1 cellular context compared by ENCODE assay signal in the genomic region with DNA sequence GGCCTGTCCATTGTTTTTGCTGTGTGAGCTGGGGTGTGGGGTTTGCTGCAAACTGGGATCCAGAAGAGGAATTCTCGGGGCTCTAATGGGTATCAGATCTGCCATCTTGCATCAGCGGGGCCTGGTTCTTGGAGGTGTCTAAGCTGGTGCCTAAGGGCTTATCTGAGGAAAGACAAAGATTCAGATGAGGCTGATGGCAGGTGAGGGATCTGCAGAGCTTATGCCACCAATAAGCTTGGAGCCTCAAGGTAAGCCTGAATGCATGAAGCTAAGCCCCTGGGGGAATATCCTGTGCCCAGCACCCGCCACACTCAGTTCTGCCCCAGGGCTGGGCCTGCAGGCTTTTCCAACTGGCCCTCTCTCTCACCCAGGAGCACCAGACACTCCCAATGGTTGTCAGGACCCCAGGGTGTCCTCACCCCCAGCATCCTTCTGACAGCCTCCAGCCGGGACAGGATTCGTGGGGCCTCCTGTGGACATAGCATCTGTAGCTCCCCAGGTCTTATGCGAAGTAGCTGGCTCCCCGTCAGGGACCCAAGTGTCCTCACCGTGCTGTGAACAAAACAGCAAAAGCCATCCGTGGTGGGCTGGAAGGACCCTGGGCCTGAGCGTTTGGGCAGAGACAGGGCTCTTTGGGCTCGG.
TF ChIP-seq lines count a peak whose summit lies in the region.

No MANE protein-coding gene starts in this region.

TF ChIP-seq in HepG2, 621 proteins besides CTCF, POLR2A, EP300 and RAD21:
- TF ChIP-seq, protein P1, sequence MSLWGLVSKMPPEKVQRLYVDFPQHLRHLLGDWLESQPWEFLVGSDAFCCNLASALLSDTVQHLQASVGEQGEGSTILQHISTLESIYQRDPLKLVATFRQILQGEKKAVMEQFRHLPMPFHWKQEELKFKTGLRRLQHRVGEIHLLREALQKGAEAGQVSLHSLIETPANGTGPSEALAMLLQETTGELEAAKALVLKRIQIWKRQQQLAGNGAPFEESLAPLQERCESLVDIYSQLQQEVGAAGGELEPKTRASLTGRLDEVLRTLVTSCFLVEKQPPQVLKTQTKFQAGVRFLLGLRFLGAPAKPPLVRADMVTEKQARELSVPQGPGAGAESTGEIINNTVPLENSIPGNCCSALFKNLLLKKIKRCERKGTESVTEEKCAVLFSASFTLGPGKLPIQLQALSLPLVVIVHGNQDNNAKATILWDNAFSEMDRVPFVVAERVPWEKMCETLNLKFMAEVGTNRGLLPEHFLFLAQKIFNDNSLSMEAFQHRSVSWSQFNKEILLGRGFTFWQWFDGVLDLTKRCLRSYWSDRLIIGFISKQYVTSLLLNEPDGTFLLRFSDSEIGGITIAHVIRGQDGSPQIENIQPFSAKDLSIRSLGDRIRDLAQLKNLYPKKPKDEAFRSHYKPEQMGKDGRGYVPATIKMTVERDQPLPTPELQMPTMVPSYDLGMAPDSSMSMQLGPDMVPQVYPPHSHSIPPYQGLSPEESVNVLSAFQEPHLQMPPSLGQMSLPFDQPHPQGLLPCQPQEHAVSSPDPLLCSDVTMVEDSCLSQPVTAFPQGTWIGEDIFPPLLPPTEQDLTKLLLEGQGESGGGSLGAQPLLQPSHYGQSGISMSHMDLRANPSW (CRISPR knock-in tag; IDR thresholded peaks at IDR 0.05; ENCODE audit: borderline replicate concordance) = no peak
- TF ChIP-seq ISX (CRISPR knock-in tag; conservative IDR thresholded peaks at IDR 0.05) = no peak
- no peak for TF ChIP-seq ZNF556 (CRISPR knock-in tag; IDR thresholded peaks at IDR 0.05; ENCODE audit: borderline replicate concordance)
- TF ChIP-seq RFX1 (IDR thresholded peaks at IDR 0.05) = no peak
- peak; percentile 30 for TF ChIP-seq AGO2 (optimal IDR thresholded peaks at IDR 0.05; ENCODE audit: low read depth, low read length)
- TF ChIP-seq ZFP36L2 (CRISPR knock-in tag; IDR thresholded peaks at IDR 0.05) = no peak
- TF ChIP-seq, protein P2, sequence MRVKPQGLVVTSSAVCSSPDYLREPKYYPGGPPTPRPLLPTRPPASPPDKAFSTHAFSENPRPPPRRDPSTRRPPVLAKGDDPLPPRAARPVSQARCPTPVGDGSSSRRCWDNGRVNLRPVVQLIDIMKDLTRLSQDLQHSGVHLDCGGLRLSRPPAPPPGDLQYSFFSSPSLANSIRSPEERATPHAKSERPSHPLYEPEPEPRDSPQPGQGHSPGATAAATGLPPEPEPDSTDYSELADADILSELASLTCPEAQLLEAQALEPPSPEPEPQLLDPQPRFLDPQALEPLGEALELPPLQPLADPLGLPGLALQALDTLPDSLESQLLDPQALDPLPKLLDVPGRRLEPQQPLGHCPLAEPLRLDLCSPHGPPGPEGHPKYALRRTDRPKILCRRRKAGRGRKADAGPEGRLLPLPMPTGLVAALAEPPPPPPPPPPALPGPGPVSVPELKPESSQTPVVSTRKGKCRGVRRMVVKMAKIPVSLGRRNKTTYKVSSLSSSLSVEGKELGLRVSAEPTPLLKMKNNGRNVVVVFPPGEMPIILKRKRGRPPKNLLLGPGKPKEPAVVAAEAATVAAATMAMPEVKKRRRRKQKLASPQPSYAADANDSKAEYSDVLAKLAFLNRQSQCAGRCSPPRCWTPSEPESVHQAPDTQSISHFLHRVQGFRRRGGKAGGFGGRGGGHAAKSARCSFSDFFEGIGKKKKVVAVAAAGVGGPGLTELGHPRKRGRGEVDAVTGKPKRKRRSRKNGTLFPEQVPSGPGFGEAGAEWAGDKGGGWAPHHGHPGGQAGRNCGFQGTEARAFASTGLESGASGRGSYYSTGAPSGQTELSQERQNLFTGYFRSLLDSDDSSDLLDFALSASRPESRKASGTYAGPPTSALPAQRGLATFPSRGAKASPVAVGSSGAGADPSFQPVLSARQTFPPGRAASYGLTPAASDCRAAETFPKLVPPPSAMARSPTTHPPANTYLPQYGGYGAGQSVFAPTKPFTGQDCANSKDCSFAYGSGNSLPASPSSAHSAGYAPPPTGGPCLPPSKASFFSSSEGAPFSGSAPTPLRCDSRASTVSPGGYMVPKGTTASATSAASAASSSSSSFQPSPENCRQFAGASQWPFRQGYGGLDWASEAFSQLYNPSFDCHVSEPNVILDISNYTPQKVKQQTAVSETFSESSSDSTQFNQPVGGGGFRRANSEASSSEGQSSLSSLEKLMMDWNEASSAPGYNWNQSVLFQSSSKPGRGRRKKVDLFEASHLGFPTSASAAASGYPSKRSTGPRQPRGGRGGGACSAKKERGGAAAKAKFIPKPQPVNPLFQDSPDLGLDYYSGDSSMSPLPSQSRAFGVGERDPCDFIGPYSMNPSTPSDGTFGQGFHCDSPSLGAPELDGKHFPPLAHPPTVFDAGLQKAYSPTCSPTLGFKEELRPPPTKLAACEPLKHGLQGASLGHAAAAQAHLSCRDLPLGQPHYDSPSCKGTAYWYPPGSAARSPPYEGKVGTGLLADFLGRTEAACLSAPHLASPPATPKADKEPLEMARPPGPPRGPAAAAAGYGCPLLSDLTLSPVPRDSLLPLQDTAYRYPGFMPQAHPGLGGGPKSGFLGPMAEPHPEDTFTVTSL (CRISPR knock-in tag; IDR thresholded peaks at IDR 0.05; ENCODE audit: borderline replicate concordance) = no peak
- TF ChIP-seq ZNF264 (CRISPR knock-in tag; IDR thresholded peaks at IDR 0.05) = no peak
